ENCODE assay signal across 1 cellular context in the genomic region with DNA sequence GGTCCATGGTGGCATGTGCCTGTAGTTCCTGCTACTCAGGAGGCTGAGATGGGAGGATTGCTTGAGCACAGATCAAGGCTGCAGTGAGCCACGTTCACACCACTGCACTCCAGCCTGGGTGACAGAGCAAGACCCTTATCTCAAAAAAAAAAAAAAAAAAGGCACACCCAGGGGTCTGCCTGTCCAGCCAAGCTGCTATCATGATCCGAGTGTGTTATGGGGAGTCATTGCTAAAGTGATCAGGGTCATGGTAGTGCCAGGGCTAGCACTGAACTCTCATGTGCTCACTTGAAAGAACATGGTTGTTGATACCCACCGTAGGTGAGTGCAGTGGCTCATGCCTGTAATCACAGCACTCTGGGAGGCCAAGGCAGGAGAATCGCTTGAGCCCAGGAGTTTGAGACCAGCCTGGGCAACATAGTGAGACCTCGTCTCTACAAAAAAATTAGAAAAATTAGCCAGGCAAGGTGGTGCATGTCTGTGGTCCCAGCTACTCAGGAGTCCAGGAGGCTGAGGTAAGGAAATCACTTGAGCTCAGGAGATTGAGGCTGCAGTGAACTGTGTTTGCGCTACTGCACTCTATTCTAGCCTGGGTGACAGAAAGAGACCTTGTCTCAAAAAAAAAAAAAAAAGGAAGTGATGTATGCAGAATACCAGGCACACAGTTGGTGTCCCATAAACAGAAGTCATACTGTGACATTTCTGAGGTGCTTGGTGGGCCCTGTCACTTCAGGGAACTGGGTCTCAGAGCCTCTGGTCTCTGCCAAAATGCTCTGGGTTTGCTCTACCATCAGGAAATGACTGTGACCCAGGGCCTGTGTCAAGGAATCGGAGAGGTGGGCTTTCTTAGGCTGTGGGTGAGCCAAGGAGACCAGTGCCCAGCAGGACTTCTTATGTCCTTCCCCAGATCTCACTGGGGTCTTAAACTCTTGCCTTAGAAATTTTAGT.
TF ChIP-seq lines count a peak whose summit lies in the region.

No MANE protein-coding gene starts in this region.

TF ChIP-seq in HepG2, 621 proteins besides CTCF, POLR2A, EP300 and RAD21 (continued from another document and continues in another):
- TF ChIP-seq, protein P1, sequence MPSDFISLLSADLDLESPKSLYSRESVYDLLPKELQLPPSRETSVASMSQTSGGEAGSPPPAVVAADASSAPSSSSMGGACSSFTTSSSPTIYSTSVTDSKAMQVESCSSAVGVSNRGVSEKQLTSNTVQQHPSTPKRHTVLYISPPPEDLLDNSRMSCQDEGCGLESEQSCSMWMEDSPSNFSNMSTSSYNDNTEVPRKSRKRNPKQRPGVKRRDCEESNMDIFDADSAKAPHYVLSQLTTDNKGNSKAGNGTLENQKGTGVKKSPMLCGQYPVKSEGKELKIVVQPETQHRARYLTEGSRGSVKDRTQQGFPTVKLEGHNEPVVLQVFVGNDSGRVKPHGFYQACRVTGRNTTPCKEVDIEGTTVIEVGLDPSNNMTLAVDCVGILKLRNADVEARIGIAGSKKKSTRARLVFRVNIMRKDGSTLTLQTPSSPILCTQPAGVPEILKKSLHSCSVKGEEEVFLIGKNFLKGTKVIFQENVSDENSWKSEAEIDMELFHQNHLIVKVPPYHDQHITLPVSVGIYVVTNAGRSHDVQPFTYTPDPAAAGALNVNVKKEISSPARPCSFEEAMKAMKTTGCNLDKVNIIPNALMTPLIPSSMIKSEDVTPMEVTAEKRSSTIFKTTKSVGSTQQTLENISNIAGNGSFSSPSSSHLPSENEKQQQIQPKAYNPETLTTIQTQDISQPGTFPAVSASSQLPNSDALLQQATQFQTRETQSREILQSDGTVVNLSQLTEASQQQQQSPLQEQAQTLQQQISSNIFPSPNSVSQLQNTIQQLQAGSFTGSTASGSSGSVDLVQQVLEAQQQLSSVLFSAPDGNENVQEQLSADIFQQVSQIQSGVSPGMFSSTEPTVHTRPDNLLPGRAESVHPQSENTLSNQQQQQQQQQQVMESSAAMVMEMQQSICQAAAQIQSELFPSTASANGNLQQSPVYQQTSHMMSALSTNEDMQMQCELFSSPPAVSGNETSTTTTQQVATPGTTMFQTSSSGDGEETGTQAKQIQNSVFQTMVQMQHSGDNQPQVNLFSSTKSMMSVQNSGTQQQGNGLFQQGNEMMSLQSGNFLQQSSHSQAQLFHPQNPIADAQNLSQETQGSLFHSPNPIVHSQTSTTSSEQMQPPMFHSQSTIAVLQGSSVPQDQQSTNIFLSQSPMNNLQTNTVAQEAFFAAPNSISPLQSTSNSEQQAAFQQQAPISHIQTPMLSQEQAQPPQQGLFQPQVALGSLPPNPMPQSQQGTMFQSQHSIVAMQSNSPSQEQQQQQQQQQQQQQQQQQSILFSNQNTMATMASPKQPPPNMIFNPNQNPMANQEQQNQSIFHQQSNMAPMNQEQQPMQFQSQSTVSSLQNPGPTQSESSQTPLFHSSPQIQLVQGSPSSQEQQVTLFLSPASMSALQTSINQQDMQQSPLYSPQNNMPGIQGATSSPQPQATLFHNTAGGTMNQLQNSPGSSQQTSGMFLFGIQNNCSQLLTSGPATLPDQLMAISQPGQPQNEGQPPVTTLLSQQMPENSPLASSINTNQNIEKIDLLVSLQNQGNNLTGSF (CRISPR knock-in tag; IDR thresholded peaks at IDR 0.05), result no peak
- TF ChIP-seq NFKBIZ (CRISPR knock-in tag; IDR thresholded peaks at IDR 0.05) (peak; percentile 76), REXO4 (CRISPR knock-in tag; IDR thresholded peaks at IDR 0.05; ENCODE audit: borderline replicate concordance) (no peak), ZNF782 (CRISPR knock-in tag; IDR thresholded peaks at IDR 0.05; ENCODE audit: borderline replicate concordance) (no peak), DR1 (CRISPR knock-in tag; IDR thresholded peaks at IDR 0.05) (no peak), ESRRA (CRISPR knock-in tag; IDR thresholded peaks at IDR 0.05; ENCODE audit: low read depth) (no peak)
- TF ChIP-seq, protein P2, sequence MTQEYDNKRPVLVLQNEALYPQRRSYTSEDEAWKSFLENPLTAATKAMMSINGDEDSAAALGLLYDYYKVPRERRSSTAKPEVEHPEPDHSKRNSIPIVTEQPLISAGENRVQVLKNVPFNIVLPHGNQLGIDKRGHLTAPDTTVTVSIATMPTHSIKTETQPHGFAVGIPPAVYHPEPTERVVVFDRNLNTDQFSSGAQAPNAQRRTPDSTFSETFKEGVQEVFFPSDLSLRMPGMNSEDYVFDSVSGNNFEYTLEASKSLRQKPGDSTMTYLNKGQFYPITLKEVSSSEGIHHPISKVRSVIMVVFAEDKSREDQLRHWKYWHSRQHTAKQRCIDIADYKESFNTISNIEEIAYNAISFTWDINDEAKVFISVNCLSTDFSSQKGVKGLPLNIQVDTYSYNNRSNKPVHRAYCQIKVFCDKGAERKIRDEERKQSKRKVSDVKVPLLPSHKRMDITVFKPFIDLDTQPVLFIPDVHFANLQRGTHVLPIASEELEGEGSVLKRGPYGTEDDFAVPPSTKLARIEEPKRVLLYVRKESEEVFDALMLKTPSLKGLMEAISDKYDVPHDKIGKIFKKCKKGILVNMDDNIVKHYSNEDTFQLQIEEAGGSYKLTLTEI (CRISPR knock-in tag; conservative IDR thresholded peaks at IDR 0.05), result no peak
- TF ChIP-seq, protein P3, sequence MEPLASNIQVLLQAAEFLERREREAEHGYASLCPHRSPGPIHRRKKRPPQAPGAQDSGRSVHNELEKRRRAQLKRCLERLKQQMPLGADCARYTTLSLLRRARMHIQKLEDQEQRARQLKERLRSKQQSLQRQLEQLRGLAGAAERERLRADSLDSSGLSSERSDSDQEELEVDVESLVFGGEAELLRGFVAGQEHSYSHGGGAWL (CRISPR knock-in tag; IDR thresholded peaks at IDR 0.05), result peak; percentile 22; the same call in 1 of the 2 replicates
- TF ChIP-seq, protein P4, sequence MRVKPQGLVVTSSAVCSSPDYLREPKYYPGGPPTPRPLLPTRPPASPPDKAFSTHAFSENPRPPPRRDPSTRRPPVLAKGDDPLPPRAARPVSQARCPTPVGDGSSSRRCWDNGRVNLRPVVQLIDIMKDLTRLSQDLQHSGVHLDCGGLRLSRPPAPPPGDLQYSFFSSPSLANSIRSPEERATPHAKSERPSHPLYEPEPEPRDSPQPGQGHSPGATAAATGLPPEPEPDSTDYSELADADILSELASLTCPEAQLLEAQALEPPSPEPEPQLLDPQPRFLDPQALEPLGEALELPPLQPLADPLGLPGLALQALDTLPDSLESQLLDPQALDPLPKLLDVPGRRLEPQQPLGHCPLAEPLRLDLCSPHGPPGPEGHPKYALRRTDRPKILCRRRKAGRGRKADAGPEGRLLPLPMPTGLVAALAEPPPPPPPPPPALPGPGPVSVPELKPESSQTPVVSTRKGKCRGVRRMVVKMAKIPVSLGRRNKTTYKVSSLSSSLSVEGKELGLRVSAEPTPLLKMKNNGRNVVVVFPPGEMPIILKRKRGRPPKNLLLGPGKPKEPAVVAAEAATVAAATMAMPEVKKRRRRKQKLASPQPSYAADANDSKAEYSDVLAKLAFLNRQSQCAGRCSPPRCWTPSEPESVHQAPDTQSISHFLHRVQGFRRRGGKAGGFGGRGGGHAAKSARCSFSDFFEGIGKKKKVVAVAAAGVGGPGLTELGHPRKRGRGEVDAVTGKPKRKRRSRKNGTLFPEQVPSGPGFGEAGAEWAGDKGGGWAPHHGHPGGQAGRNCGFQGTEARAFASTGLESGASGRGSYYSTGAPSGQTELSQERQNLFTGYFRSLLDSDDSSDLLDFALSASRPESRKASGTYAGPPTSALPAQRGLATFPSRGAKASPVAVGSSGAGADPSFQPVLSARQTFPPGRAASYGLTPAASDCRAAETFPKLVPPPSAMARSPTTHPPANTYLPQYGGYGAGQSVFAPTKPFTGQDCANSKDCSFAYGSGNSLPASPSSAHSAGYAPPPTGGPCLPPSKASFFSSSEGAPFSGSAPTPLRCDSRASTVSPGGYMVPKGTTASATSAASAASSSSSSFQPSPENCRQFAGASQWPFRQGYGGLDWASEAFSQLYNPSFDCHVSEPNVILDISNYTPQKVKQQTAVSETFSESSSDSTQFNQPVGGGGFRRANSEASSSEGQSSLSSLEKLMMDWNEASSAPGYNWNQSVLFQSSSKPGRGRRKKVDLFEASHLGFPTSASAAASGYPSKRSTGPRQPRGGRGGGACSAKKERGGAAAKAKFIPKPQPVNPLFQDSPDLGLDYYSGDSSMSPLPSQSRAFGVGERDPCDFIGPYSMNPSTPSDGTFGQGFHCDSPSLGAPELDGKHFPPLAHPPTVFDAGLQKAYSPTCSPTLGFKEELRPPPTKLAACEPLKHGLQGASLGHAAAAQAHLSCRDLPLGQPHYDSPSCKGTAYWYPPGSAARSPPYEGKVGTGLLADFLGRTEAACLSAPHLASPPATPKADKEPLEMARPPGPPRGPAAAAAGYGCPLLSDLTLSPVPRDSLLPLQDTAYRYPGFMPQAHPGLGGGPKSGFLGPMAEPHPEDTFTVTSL (CRISPR knock-in tag; IDR thresholded peaks at IDR 0.05; ENCODE audit: borderline replicate concordance), result no peak
- TF ChIP-seq, protein P5, sequence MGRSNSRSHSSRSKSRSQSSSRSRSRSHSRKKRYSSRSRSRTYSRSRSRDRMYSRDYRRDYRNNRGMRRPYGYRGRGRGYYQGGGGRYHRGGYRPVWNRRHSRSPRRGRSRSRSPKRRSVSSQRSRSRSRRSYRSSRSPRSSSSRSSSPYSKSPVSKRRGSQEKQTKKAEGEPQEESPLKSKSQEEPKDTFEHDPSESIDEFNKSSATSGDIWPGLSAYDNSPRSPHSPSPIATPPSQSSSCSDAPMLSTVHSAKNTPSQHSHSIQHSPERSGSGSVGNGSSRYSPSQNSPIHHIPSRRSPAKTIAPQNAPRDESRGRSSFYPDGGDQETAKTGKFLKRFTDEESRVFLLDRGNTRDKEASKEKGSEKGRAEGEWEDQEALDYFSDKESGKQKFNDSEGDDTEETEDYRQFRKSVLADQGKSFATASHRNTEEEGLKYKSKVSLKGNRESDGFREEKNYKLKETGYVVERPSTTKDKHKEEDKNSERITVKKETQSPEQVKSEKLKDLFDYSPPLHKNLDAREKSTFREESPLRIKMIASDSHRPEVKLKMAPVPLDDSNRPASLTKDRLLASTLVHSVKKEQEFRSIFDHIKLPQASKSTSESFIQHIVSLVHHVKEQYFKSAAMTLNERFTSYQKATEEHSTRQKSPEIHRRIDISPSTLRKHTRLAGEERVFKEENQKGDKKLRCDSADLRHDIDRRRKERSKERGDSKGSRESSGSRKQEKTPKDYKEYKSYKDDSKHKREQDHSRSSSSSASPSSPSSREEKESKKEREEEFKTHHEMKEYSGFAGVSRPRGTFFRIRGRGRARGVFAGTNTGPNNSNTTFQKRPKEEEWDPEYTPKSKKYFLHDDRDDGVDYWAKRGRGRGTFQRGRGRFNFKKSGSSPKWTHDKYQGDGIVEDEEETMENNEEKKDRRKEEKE (IDR thresholded peaks at IDR 0.05), result no peak
- TF ChIP-seq, protein P6, sequence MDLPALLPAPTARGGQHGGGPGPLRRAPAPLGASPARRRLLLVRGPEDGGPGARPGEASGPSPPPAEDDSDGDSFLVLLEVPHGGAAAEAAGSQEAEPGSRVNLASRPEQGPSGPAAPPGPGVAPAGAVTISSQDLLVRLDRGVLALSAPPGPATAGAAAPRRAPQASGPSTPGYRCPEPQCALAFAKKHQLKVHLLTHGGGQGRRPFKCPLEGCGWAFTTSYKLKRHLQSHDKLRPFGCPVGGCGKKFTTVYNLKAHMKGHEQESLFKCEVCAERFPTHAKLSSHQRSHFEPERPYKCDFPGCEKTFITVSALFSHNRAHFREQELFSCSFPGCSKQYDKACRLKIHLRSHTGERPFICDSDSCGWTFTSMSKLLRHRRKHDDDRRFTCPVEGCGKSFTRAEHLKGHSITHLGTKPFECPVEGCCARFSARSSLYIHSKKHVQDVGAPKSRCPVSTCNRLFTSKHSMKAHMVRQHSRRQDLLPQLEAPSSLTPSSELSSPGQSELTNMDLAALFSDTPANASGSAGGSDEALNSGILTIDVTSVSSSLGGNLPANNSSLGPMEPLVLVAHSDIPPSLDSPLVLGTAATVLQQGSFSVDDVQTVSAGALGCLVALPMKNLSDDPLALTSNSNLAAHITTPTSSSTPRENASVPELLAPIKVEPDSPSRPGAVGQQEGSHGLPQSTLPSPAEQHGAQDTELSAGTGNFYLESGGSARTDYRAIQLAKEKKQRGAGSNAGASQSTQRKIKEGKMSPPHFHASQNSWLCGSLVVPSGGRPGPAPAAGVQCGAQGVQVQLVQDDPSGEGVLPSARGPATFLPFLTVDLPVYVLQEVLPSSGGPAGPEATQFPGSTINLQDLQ (CRISPR knock-in tag; IDR thresholded peaks at IDR 0.05), result 0 out of 2 replicates have a peak, but pooled peaks have one; percentile 69
- TF ChIP-seq, protein P7, sequence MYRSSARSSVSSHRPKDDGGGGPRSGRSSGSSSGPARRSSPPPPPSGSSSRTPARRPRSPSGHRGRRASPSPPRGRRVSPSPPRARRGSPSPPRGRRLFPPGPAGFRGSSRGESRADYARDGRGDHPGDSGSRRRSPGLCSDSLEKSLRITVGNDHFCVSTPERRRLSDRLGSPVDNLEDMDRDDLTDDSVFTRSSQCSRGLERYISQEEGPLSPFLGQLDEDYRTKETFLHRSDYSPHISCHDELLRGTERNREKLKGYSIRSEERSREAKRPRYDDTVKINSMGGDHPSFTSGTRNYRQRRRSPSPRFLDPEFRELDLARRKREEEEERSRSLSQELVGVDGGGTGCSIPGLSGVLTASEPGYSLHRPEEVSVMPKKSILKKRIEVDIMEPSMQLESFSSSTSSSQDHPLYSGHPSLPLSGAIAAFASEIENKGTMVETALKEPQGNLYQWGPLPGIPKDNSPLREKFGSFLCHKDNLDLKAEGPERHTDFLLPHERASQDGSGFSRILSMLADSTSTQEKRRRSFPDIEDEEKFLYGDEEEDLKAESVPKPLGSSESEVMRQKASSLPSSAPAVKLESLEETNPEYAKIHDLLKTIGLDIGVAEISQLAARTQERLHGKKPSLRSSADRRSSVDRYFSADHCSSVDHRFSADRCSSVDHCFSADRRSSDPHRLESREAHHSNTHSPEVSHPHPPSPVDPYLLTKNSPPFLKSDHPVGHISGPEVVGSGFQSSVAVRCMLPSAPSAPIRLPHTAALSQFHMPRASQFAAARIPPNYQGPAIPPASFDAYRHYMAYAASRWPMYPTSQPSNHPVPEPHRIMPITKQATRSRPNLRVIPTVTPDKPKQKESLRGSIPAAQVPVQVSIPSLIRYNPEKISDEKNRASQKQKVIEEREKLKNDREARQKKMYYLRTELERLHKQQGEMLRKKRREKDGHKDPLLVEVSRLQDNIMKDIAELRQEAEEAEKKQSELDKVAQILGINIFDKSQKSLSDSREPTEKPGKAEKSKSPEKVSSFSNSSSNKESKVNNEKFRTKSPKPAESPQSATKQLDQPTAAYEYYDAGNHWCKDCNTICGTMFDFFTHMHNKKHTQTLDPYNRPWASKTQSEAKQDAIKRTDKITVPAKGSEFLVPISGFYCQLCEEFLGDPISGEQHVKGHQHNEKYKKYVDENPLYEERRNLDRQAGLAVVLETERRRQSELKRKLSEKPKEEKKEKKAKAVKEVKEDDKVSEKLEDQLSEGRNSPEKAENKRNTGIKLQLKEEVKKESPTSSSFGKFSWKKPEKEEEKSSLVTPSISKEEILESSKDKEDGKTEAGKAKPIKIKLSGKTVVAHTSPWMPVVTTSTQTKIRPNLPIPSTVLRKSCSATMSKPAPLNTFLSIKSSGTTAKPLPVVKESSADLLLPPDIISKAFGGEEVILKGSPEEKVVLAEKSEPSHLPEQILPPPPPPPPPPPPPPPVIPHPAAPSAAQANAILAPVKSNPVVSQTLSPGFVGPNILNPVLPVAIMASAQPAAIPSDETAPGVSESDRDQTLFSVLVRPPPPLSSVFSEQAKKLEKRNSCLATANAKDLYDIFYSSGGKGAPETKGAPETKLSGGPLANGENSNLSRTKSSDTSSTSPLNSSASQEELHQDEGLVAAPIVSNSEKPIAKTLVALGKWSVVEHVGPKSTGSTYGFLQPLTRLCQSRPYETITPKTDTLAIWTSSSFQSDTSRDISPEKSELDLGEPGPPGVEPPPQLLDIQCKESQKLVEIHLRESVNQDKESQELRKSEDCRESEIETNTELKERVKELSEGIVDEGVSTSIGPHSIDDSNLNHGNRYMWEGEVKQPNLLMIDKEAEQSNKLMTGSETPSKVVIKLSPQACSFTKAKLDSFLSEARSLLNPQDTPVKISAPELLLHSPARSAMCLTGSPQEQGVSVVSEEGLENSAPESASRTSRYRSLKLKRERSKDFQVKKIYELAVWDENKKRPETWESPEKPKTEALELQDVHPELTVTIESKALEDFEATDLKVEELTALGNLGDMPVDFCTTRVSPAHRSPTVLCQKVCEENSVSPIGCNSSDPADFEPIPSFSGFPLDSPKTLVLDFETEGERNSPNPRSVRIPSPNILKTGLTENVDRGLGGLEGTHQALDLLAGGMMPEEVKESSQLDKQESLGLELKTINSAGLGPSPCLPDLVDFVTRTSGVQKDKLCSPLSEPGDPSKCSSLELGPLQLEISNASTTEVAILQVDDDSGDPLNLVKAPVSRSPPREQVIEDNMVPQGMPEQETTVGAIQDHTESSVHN (CRISPR knock-in tag; IDR thresholded peaks at IDR 0.05), result no peak
